In the genomic region with DNA sequence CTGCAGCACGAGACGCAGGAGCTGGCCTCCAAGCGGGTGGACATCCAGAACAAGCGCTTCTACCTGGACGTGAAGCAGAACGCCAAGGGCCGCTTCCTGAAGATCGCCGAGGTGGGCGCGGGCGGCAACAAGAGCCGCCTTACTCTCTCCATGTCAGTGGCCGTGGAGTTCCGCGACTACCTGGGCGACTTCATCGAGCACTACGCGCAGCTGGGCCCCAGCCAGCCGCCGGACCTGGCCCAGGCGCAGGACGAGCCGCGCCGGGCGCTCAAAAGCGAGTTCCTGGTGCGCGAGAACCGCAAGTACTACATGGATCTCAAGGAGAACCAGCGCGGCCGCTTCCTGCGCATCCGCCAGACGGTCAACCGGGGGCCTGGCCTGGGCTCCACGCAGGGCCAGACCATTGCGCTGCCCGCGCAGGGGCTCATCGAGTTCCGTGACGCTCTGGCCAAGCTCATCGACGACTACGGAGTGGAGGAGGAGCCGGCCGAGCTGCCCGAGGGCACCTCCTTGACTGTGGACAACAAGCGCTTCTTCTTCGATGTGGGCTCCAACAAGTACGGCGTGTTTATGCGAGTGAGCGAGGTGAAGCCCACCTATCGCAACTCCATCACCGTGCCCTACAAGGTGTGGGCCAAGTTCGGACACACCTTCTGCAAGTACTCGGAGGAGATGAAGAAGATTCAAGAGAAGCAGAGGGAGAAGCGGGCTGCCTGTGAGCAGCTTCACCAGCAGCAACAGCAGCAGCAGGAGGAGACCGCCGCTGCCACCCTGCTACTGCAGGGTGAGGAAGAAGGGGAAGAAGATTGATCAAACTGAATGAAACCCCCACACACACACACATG, we compare ENCODE assay signal across 8 cellular contexts. TPM values are rescaled to one million over a fixed set of nuclear protein-coding genes. Genes with fewer than 3 reads are reported as not detected.
DNase-seq lines count a peak whose midpoint lies in the region; ATAC-seq and TF ChIP-seq lines count a peak whose summit lies in the region.

No MANE protein-coding gene starts in this region.

- no peaks in the 10 kb centered on the region for H3K9me3 ChIP-seq in NT2/D1 (ENCODE audit: insufficient read depth, low read length)

- H3K27ac ChIP-seq in urinary bladder (ENCODE audit: low read depth), result peak overlapping the region; percentile 97

- peaks cover 3% of the 10 kb centered on the region for H3K4me1 ChIP-seq in NT2/D1 (ENCODE audit: insufficient read depth, insufficient read length)
- no peaks in the 10 kb centered on the region for H3K4me1 ChIP-seq in urinary bladder (ENCODE audit: insufficient read depth)

- DNase-seq in AG08396 (ENCODE audit: low spot score) (peak; percentile 39), NT2/D1 (ENCODE audit: low read depth, low spot score) (no peak), fibroblast of pulmonary artery (ENCODE audit: low read depth) (peak; percentile 64)
- peak; percentile 73 for DNase-seq in natural killer cell treated with Interleukin-12 subunit alpha and Interleukin-12 subunit beta and Interleukin-15 and Interleukin-18, amount 100 ng/mL, for 72 hours (ENCODE audit: low spot score)

- peaks cover 23% of the 10 kb centered on the region for H3K4me1 Mint-ChIP-seq in activated T-helper 17 cell treated with anti-CD3 and anti-CD28 coated beads, Interleukin-2, amount 50 U/mL, for 72 hours
- H3K4me1 Mint-ChIP-seq in natural killer cell treated with Interleukin-12 subunit alpha and Interleukin-12 subunit beta and Interleukin-15 and Interleukin-18, amount 100 ng/mL, for 72 hours (ENCODE audit: low read depth in 2 of 2), result peaks cover 19 to 45% of the 10 kb centered on the region in 2 donors

- WGBS in urinary bladder, result 4% methylated on average over 65 of the region's 65 CpGs

- no peaks in the 10 kb centered on the region for H3K9me3 Mint-ChIP-seq in activated T-helper 17 cell treated with anti-CD3 and anti-CD28 coated beads, Interleukin-2, amount 50 U/mL, for 72 hours
- H3K9me3 Mint-ChIP-seq in natural killer cell treated with Interleukin-12 subunit alpha and Interleukin-12 subunit beta and Interleukin-15 and Interleukin-18, amount 100 ng/mL, for 72 hours, result no peaks in the 10 kb centered on the region

- no peak for TF ChIP-seq CTCF in fibroblast of pulmonary artery (IDR thresholded peaks at IDR 0.05; ENCODE audit: low read length, missing control alignments)

- peak overlapping the region; percentile 84 for H3K27ac Mint-ChIP-seq in activated T-helper 17 cell treated with anti-CD3 and anti-CD28 coated beads, Interleukin-2, amount 50 U/mL, for 72 hours
- peak overlapping the region; percentile 82 to 88 for H3K27ac Mint-ChIP-seq in natural killer cell treated with Interleukin-12 subunit alpha and Interleukin-12 subunit beta and Interleukin-15 and Interleukin-18, amount 100 ng/mL, for 72 hours

- H3K27me3 ChIP-seq in NT2/D1 (ENCODE audit: insufficient read depth, insufficient read length), result peaks cover 40% of the 10 kb centered on the region

- H3K27me3 Mint-ChIP-seq in activated T-helper 17 cell treated with anti-CD3 and anti-CD28 coated beads, Interleukin-2, amount 50 U/mL, for 72 hours, result no peaks in the 10 kb centered on the region
- peaks cover under 1 to 9% of the 10 kb centered on the region in 2 donors for H3K27me3 Mint-ChIP-seq in natural killer cell treated with Interleukin-12 subunit alpha and Interleukin-12 subunit beta and Interleukin-15 and Interleukin-18, amount 100 ng/mL, for 72 hours

- H3K4me3 ChIP-seq in NT2/D1 (ENCODE audit: insufficient read length, low read depth) (peak overlapping the region; percentile 82), fibroblast of pulmonary artery (replicated peaks; ENCODE audit: low read depth, low read length) (peak overlapping the region; percentile 72), urinary bladder (ENCODE audit: low read depth, low read length) (peak overlapping the region; percentile 95)

- H3K4me3 Mint-ChIP-seq in activated T-helper 17 cell treated with anti-CD3 and anti-CD28 coated beads, Interleukin-2, amount 50 U/mL, for 72 hours, result peak overlapping the region; percentile 97
- peak overlapping the region; percentile 99 for H3K4me3 Mint-ChIP-seq in natural killer cell treated with Interleukin-12 subunit alpha and Interleukin-12 subunit beta and Interleukin-15 and Interleukin-18, amount 100 ng/mL, for 72 hours

- no peaks in the 10 kb centered on the region for H3K36me3 ChIP-seq in NT2/D1 (ENCODE audit: insufficient read depth, insufficient read length, low read length)
- no peaks in the 10 kb centered on the region for H3K36me3 ChIP-seq in urinary bladder (ENCODE audit: insufficient read depth)

- H3K36me3 Mint-ChIP-seq in activated T-helper 17 cell treated with anti-CD3 and anti-CD28 coated beads, Interleukin-2, amount 50 U/mL, for 72 hours (ENCODE audit: low read depth), result peaks cover 16% of the 10 kb centered on the region
- H3K36me3 Mint-ChIP-seq in natural killer cell treated with Interleukin-12 subunit alpha and Interleukin-12 subunit beta and Interleukin-15 and Interleukin-18, amount 100 ng/mL, for 72 hours, result no peaks in the 10 kb centered on the region

- ATAC-seq in GM18520 (IDR thresholded peaks at IDR 0.05; ENCODE audit: unreplicated experiment) (peak; percentile 25), HG03066 (IDR thresholded peaks at IDR 0.05; ENCODE audit: low read depth, unreplicated experiment) (peak; percentile 27)
- peak; percentile 63 for ATAC-seq in activated T-helper 17 cell treated with anti-CD3 and anti-CD28 coated beads, Interleukin-2, amount 50 U/mL, for 72 hours (replicated peaks)
- peak; percentile 70 to 74 for ATAC-seq in natural killer cell treated with Interleukin-12 subunit alpha and Interleukin-12 subunit beta and Interleukin-15 and Interleukin-18, amount 100 ng/mL, for 72 hours

- peak overlapping the region; percentile 85 for H3K9ac ChIP-seq in NT2/D1 (ENCODE audit: insufficient read length, low read depth)

RNA-seq across cellular contexts. Expression of a gene that starts 0.7 kb away (rescaled TPM):
- total RNA-seq in activated T-helper 17 cell treated with anti-CD3 and anti-CD28 coated beads, Interleukin-2, amount 50 U/mL, for 72 hours, result 10 to 100 TPM; 11.1 to 14.3 TPM
- total RNA-seq in natural killer cell treated with Interleukin-12 subunit alpha and Interleukin-12 subunit beta and Interleukin-15 and Interleukin-18, amount 100 ng/mL, for 72 hours, result 10 to 100 TPM; 11.1 to 14.0 TPM
- total RNA-seq in urinary bladder, result 34.5 TPM
- polyA plus RNA-seq in urinary bladder, result 9.6 TPM

RNA-seq across cellular contexts. Expression of a gene that starts 11.2 kb away (rescaled TPM):
- total RNA-seq in activated T-helper 17 cell treated with anti-CD3 and anti-CD28 coated beads, Interleukin-2, amount 50 U/mL, for 72 hours, result 1 to 10 TPM; 2.4 to 6.7 TPM
- 1 to 10 TPM; 2.6 to 3.1 TPM for total RNA-seq in natural killer cell treated with Interleukin-12 subunit alpha and Interleukin-12 subunit beta and Interleukin-15 and Interleukin-18, amount 100 ng/mL, for 72 hours
- total RNA-seq in urinary bladder, result 25.0 TPM
- polyA plus RNA-seq in urinary bladder, result 9.0 TPM
